ENCODE assay signal across 26 cellular contexts in the genomic region with DNA sequence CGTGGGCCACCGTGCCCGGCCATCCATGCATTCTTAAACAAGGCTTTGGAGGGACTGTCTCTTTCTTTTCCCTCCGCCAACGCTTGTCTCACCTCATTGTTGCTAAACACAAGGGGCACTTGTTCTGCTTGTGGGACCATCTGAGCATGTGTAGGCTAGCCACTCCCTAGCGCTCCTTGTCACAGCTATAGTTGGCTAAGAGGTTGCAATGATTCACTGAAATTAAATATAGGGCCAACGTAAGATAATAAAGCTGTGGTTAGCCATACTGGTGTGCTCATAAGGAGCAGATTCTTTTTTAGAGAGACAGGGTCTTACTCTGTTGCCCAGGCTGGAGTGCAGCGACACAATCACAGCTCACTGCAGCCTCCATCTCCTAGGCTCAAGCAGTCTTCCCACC. TPM values are rescaled to one million over a fixed set of nuclear protein-coding genes. Genes with fewer than 3 reads are reported as not detected.
"Had no signal": no experiment of that assay in that cellular context is flagged by ENCODE, and none has a peak within 500 bp of the region (broad histone marks: within the 10 kb centered on the region; RNA-seq: fewer than 3 reads in every experiment).

No MANE protein-coding gene starts in this region.

- H3K36me3 Mint-ChIP-seq: activated CD8-positive, alpha-beta memory T cell treated with anti-CD3 and anti-CD28 coated beads, Interleukin-2, amount 10 ng/mL, durations not matched to agents 7 days and 5 days had no signal

- H3K9me3 Mint-ChIP-seq: activated CD4-positive, alpha-beta memory T cell treated with anti-CD3 and anti-CD28 coated beads, Interleukin-2, amount 10 ng/mL, durations not matched to agents 7 days and 5 days; brain; central memory CD8-positive, alpha-beta T cell; immature natural killer cell; nephron progenitor cell had no signal

- H3K4me3 ChIP-seq: colonic mucosa, esophagus squamous epithelium, heart right ventricle, left ventricle myocardium inferior, tibial nerve, uterus had no signal

- H3K27me3 ChIP-seq: colonic mucosa, esophagus squamous epithelium, heart right ventricle, tibial nerve, uterus had no signal

- H3K9me3 ChIP-seq: colonic mucosa, esophagus squamous epithelium, heart right ventricle, left ventricle myocardium inferior, tibial nerve, uterus had no signal

- H3K4me1 Mint-ChIP-seq: activated CD4-positive, alpha-beta memory T cell treated with anti-CD3 and anti-CD28 coated beads, Interleukin-2, amount 10 ng/mL, durations not matched to agents 7 days and 5 days; activated CD8-positive, alpha-beta memory T cell treated with anti-CD3 and anti-CD28 coated beads, Interleukin-2, amount 10 ng/mL, durations not matched to agents 7 days and 5 days; central memory CD8-positive, alpha-beta T cell had no signal

- H3K36me3 ChIP-seq: colonic mucosa, uterus had no signal

- H3K27ac ChIP-seq: colonic mucosa, esophagus squamous epithelium, heart right ventricle, left ventricle myocardium inferior, uterus had no signal

- FAIRE-seq: endothelial cell of umbilical vein had no signal

- H3K27me3 Mint-ChIP-seq: activated CD4-positive, alpha-beta memory T cell treated with anti-CD3 and anti-CD28 coated beads, Interleukin-2, amount 10 ng/mL, durations not matched to agents 7 days and 5 days; activated CD8-positive, alpha-beta memory T cell treated with anti-CD3 and anti-CD28 coated beads, Interleukin-2, amount 10 ng/mL, durations not matched to agents 7 days and 5 days; activated naive CD8-positive, alpha-beta T cell; central memory CD8-positive, alpha-beta T cell had no signal

- DNase-seq: activated CD4-positive, alpha-beta memory T cell treated with anti-CD3 and anti-CD28 coated beads, Interleukin-2, amount 10 ng/mL, durations not matched to agents 7 days and 5 days; activated CD4-positive, alpha-beta T cell treated with anti-CD3 and anti-CD28 coated beads for 48 hours; activated CD4-positive, CD25-positive, alpha-beta regulatory T cell; activated CD8-positive, alpha-beta memory T cell treated with anti-CD3 and anti-CD28 coated beads, Interleukin-2, amount 10 ng/mL, durations not matched to agents 7 days and 5 days; amygdala; colonic mucosa; effector CD4-positive, alpha-beta T cell; esophagus squamous epithelium; heart right ventricle; immature natural killer cell; kidney glomerular epithelial cell; left ventricle myocardium inferior; nephron progenitor cell; nucleus accumbens; retina; stimulated activated CD4-positive, alpha-beta T cell treated with anti-CD3 and anti-CD28 coated beads, Interleukin-2, amount 100 ng/mL, for 24 hours; stimulated activated naive CD8-positive, alpha-beta T cell treated with anti-CD3 and anti-CD28 coated beads, Interleukin-15, Interleukin-2, amounts not matched to agents 100 U/mL and 50 U/mL, for 24 hours; uterus had no signal

- H3K4me3 Mint-ChIP-seq: activated CD4-positive, alpha-beta memory T cell treated with anti-CD3 and anti-CD28 coated beads, Interleukin-2, amount 10 ng/mL, durations not matched to agents 7 days and 5 days; activated CD8-positive, alpha-beta memory T cell treated with anti-CD3 and anti-CD28 coated beads, Interleukin-2, amount 10 ng/mL, durations not matched to agents 7 days and 5 days; activated naive CD8-positive, alpha-beta T cell; brain; central memory CD8-positive, alpha-beta T cell; immature natural killer cell; nephron progenitor cell had no signal

- H3K27ac Mint-ChIP-seq: activated CD4-positive, alpha-beta memory T cell treated with anti-CD3 and anti-CD28 coated beads, Interleukin-2, amount 10 ng/mL, durations not matched to agents 7 days and 5 days; activated CD8-positive, alpha-beta memory T cell treated with anti-CD3 and anti-CD28 coated beads, Interleukin-2, amount 10 ng/mL, durations not matched to agents 7 days and 5 days; activated naive CD8-positive, alpha-beta T cell; immature natural killer cell; nephron progenitor cell had no signal

- H3K4me1 ChIP-seq: colonic mucosa, uterus had no signal

- ATAC-seq: activated CD8-positive, alpha-beta memory T cell treated with anti-CD3 and anti-CD28 coated beads, Interleukin-2, amount 10 ng/mL, durations not matched to agents 7 days and 5 days; heart right ventricle; stimulated activated naive CD8-positive, alpha-beta T cell treated with anti-CD3 and anti-CD28 coated beads, Interleukin-15, Interleukin-2, amounts not matched to agents 100 U/mL and 50 U/mL, for 24 hours had no signal

RNA-seq across cellular contexts. Expression of a gene that starts 43.5 kb away (rescaled TPM):
- total RNA-seq: activated CD4-positive, alpha-beta memory T cell treated with anti-CD3 and anti-CD28 coated beads, Interleukin-2, amount 10 ng/mL, durations not matched to agents 7 days and 5 days; activated CD8-positive, alpha-beta memory T cell treated with anti-CD3 and anti-CD28 coated beads, Interleukin-2, amount 10 ng/mL, durations not matched to agents 7 days and 5 days; endothelial cell of umbilical vein; esophagus squamous epithelium; heart right ventricle; left ventricle myocardium inferior; myocyte; posterior vena cava; skeletal muscle tissue; tibial nerve had no signal
- polyA plus RNA-seq: heart right ventricle had no signal
